ENCODE assay signal across 2 cellular contexts in genomic region chr5:179297486-179298180, GRCh38.
TF ChIP-seq lines count a peak whose summit lies in the region.

No MANE protein-coding gene starts in this region.

TF ChIP-seq in liver, 16 proteins besides CTCF, POLR2A, EP300 and RAD21 (continued from another document):
- TF ChIP-seq FOXA1 (IDR thresholded peaks at IDR 0.05) (no peak), YY1 (IDR thresholded peaks at IDR 0.05) (no peak), FOXA2 (IDR thresholded peaks at IDR 0.05) (no peak), ATF3 (IDR thresholded peaks at IDR 0.05) (no peak), GABPA (IDR thresholded peaks at IDR 0.05 in 1 of 2, conservative IDR thresholded peaks at IDR 0.05 in 1 of 2) (no peak), ZBTB33 (IDR thresholded peaks at IDR 0.05) (no peak), EGR1 (IDR thresholded peaks at IDR 0.05; ENCODE audit: low read depth in 2 of 2) (no peak), NR2F2 (IDR thresholded peaks at IDR 0.05) (no peak), HNF4G (IDR thresholded peaks at IDR 0.05) (no peak), TAF1 (conservative IDR thresholded peaks at IDR 0.05) (no peak), RXRA (IDR thresholded peaks at IDR 0.05) (no peak), JUND (IDR thresholded peaks at IDR 0.05) (no peak), SP1 (IDR thresholded peaks at IDR 0.05) (no peak), REST (IDR thresholded peaks at IDR 0.05) (no peak), MAX (IDR thresholded peaks at IDR 0.05) (no peak)
TF ChIP-seq in liver: peak in this region for 0.

TF ChIP-seq in HepG2, 621 proteins besides CTCF, POLR2A, EP300 and RAD21:
- TF ChIP-seq TMF1 (CRISPR knock-in tag; IDR thresholded peaks at IDR 0.05; ENCODE audit: low read depth), result no peak
- no peak for TF ChIP-seq U2AF2 (IDR thresholded peaks at IDR 0.05; ENCODE audit: low read depth, low read length)
- TF ChIP-seq ZNF557 (CRISPR knock-in tag; IDR thresholded peaks at IDR 0.05), result no peak
- no peak for TF ChIP-seq SALL2 (CRISPR knock-in tag; IDR thresholded peaks at IDR 0.05)
- no peak for TF ChIP-seq ZNF790 (CRISPR knock-in tag; IDR thresholded peaks at IDR 0.05; ENCODE audit: borderline replicate concordance)
- TF ChIP-seq TSC22D2 (CRISPR knock-in tag; IDR thresholded peaks at IDR 0.05; ENCODE audit: borderline replicate concordance), result no peak
- TF ChIP-seq ATF5 (CRISPR knock-in tag; IDR thresholded peaks at IDR 0.05; ENCODE audit: low read depth), result no peak
- no peak for TF ChIP-seq ZZZ3 (CRISPR knock-in tag; IDR thresholded peaks at IDR 0.05; ENCODE audit: borderline replicate concordance)
- no peak for TF ChIP-seq TFDP2 (CRISPR knock-in tag; IDR thresholded peaks at IDR 0.05)
